1 cellular context compared by ENCODE assay signal in the genomic region with DNA sequence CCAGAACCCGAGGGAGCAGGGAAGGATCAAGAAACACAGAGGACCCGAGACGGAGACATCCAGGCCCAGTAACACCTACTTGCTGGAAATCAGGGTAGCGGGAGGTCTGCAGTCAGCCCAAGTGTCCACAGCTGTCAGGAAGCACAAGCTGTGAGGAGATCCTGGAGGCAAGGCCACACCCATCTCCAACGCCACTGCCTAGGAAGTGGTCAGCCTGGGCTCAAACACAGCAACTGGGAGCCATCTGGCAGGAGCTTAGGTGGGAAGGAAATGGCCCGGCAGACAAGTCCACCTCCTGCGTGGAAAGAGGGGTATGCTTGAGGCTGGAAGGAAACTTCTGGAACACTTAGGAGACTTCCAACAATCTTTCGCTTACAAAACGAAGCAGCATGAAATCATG.
TF ChIP-seq lines count a peak whose summit lies in the region.

No MANE protein-coding gene starts in this region.

TF ChIP-seq in K562, 482 proteins besides CTCF, POLR2A, EP300 and RAD21 (continued from another document):
- TF ChIP-seq, protein P1, sequence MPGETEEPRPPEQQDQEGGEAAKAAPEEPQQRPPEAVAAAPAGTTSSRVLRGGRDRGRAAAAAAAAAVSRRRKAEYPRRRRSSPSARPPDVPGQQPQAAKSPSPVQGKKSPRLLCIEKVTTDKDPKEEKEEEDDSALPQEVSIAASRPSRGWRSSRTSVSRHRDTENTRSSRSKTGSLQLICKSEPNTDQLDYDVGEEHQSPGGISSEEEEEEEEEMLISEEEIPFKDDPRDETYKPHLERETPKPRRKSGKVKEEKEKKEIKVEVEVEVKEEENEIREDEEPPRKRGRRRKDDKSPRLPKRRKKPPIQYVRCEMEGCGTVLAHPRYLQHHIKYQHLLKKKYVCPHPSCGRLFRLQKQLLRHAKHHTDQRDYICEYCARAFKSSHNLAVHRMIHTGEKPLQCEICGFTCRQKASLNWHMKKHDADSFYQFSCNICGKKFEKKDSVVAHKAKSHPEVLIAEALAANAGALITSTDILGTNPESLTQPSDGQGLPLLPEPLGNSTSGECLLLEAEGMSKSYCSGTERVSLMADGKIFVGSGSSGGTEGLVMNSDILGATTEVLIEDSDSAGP (CRISPR knock-in tag; IDR thresholded peaks at IDR 0.05): no peak
- no peak for TF ChIP-seq STAT5A (IDR thresholded peaks at IDR 0.05; ENCODE audit: borderline replicate concordance, low read length)
- no peak for TF ChIP-seq HSF4 (CRISPR knock-in tag; IDR thresholded peaks at IDR 0.05; ENCODE audit: borderline replicate concordance)
- TF ChIP-seq ZSCAN29 (IDR thresholded peaks at IDR 0.05): no peak
- no peak for TF ChIP-seq FIP1L1 (IDR thresholded peaks at IDR 0.05; ENCODE audit: low read depth, low read length, poor library complexity, severe bottlenecking)
- TF ChIP-seq, protein P2, sequence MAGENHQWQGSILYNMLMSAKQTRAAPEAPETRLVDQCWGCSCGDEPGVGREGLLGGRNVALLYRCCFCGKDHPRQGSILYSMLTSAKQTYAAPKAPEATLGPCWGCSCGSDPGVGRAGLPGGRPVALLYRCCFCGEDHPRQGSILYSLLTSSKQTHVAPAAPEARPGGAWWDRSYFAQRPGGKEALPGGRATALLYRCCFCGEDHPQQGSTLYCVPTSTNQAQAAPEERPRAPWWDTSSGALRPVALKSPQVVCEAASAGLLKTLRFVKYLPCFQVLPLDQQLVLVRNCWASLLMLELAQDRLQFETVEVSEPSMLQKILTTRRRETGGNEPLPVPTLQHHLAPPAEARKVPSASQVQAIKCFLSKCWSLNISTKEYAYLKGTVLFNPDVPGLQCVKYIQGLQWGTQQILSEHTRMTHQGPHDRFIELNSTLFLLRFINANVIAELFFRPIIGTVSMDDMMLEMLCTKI (IDR thresholded peaks at IDR 0.05; ENCODE audit: partially characterized antibody): no peak
- TF ChIP-seq MED1 (CRISPR knock-in tag; IDR thresholded peaks at IDR 0.05; ENCODE audit: borderline replicate concordance): no peak
